1 cellular context compared by ENCODE assay signal in the genomic region with DNA sequence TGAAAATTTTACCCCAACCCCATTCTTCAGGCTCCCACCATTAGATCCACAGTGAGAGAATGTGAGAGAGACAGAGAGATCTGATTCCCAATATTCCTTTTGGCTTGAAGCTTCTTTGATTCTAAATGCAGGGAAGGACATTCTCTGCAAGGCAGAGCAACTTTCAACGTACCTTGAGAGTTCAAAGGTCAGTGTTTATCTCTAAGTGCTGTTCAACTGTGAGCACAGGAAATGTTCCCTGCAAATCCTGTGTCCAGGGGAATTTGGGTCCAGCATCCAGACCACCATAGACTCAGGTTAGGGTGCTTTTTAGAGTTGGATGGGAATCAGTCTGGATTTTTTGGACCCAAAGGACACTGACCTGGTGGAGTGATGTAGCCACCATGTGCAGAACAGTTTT.
TF ChIP-seq lines count a peak whose summit lies in the region.

No MANE protein-coding gene starts in this region.

TF ChIP-seq in H1, 55 proteins besides CTCF, POLR2A, EP300 and RAD21 (continued from another document):
- TF ChIP-seq, protein P1, sequence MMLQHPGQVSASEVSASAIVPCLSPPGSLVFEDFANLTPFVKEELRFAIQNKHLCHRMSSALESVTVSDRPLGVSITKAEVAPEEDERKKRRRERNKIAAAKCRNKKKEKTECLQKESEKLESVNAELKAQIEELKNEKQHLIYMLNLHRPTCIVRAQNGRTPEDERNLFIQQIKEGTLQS (IDR thresholded peaks at IDR 0.05; ENCODE audit: insufficient read depth, low read depth, low read length): no peak
- no peak for TF ChIP-seq PHF8 (conservative IDR thresholded peaks at IDR 0.05; ENCODE audit: low read depth, low read length)
